In genomic region chr16:29028457-29029167, GRCh38 we compare ENCODE assay signal across 2 cellular contexts.
TF ChIP-seq lines count a peak whose summit lies in the region.

No MANE protein-coding gene starts in this region.

TF ChIP-seq in IMR-90, 13 proteins besides CTCF, POLR2A, EP300 and RAD21:
- TF ChIP-seq MXI1 (IDR thresholded peaks at IDR 0.05; ENCODE audit: borderline replicate concordance, low read depth, low read length) = no peak
- no peak for TF ChIP-seq MAFK (IDR thresholded peaks at IDR 0.05; ENCODE audit: low read depth, low read length)
- no peak for TF ChIP-seq USF2 (IDR thresholded peaks at IDR 0.05; ENCODE audit: low read depth, low read length)
- TF ChIP-seq RCOR1 (IDR thresholded peaks at IDR 0.05; ENCODE audit: insufficient replicate concordance, low read length) = no peak
- TF ChIP-seq NFE2L2 (IDR thresholded peaks at IDR 0.05; ENCODE audit: low read depth, low read length) = no peak
- no peak for TF ChIP-seq CHD1 (IDR thresholded peaks at IDR 0.05; ENCODE audit: low read depth, low read length)
- no peak for TF ChIP-seq FOS (IDR thresholded peaks at IDR 0.05; ENCODE audit: low read depth, low read length)
- no peak for TF ChIP-seq RFX5 (IDR thresholded peaks at IDR 0.05; ENCODE audit: low read depth, low read length)
- TF ChIP-seq SMC3 (IDR thresholded peaks at IDR 0.05; ENCODE audit: low read depth, low read length) = no peak
- TF ChIP-seq, protein P1, sequence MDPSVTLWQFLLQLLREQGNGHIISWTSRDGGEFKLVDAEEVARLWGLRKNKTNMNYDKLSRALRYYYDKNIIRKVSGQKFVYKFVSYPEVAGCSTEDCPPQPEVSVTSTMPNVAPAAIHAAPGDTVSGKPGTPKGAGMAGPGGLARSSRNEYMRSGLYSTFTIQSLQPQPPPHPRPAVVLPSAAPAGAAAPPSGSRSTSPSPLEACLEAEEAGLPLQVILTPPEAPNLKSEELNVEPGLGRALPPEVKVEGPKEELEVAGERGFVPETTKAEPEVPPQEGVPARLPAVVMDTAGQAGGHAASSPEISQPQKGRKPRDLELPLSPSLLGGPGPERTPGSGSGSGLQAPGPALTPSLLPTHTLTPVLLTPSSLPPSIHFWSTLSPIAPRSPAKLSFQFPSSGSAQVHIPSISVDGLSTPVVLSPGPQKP (IDR thresholded peaks at IDR 0.05; ENCODE audit: borderline replicate concordance, low read depth, low read length) = no peak
- TF ChIP-seq CEBPB (IDR thresholded peaks at IDR 0.05; ENCODE audit: low read depth, low read length) = no peak

TF ChIP-seq in K562, 482 proteins besides CTCF, POLR2A, EP300 and RAD21:
- TF ChIP-seq ZNF584 (CRISPR knock-in tag; IDR thresholded peaks at IDR 0.05; ENCODE audit: low read depth) = 0 out of 2 replicates have a peak, but pooled peaks have one; percentile 24
- 0 out of 2 replicates have a peak, but pooled peaks have one; percentile 41 for TF ChIP-seq PTBP1 (IDR thresholded peaks at IDR 0.05; ENCODE audit: low read depth, low read length)
- 0 out of 2 replicates have a peak, but pooled peaks have one; percentile 14 for TF ChIP-seq CEBPG (CRISPR knock-in tag; IDR thresholded peaks at IDR 0.05)
- no peak for TF ChIP-seq CEBPG (tag; conservative IDR thresholded peaks at IDR 0.05 in 1 of 2, IDR thresholded peaks at IDR 0.05 in 1 of 2)
- TF ChIP-seq RCOR1 (IDR thresholded peaks at IDR 0.05; ENCODE audit: borderline replicate concordance in 1 of 2, low read depth in 2 of 2, low read length in 2 of 2) = peak in 1 of 2 experiments; percentile 73; a peak in 2 of 4 replicates
- no peak for TF ChIP-seq JUNB (CRISPR knock-in tag; conservative IDR thresholded peaks at IDR 0.05)
- TF ChIP-seq KDM4B (IDR thresholded peaks at IDR 0.05; ENCODE audit: borderline replicate concordance in 2 of 2, low read depth in 1 of 2) = no peak
- TF ChIP-seq BRD4 (IDR thresholded peaks at IDR 0.05) = 0 out of 2 replicates have a peak, but pooled peaks have one; percentile 16
- TF ChIP-seq CBX3 (IDR thresholded peaks at IDR 0.05; ENCODE audit: borderline replicate concordance in 1 of 2, low read length in 2 of 2) = 0 out of 3 replicates have a peak, but pooled peaks of 1 of the 2 experiments have one; percentile 22
- TF ChIP-seq ZNF121 (CRISPR knock-in tag; conservative IDR thresholded peaks at IDR 0.05) = 0 out of 2 replicates have a peak, but pooled peaks have one; percentile 8
- TF ChIP-seq ZNF436 (CRISPR knock-in tag; IDR thresholded peaks at IDR 0.05) = peak; percentile 95
- TF ChIP-seq ZNF431 (CRISPR knock-in tag; IDR thresholded peaks at IDR 0.05) = peak; percentile 29; the same call in 1 of the 2 replicates
- peak; percentile 80 to 81 for TF ChIP-seq KDM1A (IDR thresholded peaks at IDR 0.05)
- peak; percentile 95 for TF ChIP-seq SMARCA5 (IDR thresholded peaks at IDR 0.05)
- no peak for TF ChIP-seq GABPA (tag; conservative IDR thresholded peaks at IDR 0.05; ENCODE audit: low read depth)
- TF ChIP-seq, protein P2, sequence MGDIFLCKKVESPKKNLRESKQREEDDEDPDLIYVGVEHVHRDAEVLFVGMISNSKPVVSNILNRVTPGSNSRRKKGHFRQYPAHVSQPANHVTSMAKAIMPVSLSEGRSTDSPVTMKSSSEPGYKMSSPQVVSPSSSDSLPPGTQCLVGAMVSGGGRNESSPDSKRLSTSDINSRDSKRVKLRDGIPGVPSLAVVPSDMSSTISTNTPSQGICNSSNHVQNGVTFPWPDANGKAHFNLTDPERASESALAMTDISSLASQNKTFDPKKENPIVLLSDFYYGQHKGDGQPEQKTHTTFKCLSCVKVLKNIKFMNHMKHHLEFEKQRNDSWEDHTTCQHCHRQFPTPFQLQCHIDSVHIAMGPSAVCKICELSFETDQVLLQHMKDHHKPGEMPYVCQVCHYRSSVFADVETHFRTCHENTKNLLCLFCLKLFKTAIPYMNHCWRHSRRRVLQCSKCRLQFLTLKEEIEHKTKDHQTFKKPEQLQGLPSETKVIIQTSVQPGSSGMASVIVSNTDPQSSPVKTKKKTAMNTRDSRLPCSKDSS (IDR thresholded peaks at IDR 0.05; ENCODE audit: low read depth, partially characterized antibody) = no peak
- peak; percentile 100 for TF ChIP-seq ZFP36 (IDR thresholded peaks at IDR 0.05; ENCODE audit: low read depth, low read length, partially characterized antibody)
- TF ChIP-seq ZNF785 (CRISPR knock-in tag; IDR thresholded peaks at IDR 0.05) = no peak
- no peak for TF ChIP-seq ZNF766 (CRISPR knock-in tag; conservative IDR thresholded peaks at IDR 0.05)
- peak; percentile 85 for TF ChIP-seq CHD4 (IDR thresholded peaks at IDR 0.05; ENCODE audit: insufficient read depth, insufficient replicate concordance, low read depth, low read length, poor library complexity, severe bottlenecking)
- TF ChIP-seq ZNF3 (CRISPR knock-in tag; IDR thresholded peaks at IDR 0.05) = no peak
- peak; percentile 96 for TF ChIP-seq BCOR (IDR thresholded peaks at IDR 0.05)
- no peak for TF ChIP-seq ZNF311 (CRISPR knock-in tag; IDR thresholded peaks at IDR 0.05)
- peak; percentile 94 for TF ChIP-seq RBM25 (IDR thresholded peaks at IDR 0.05; ENCODE audit: low read depth, low read length, severe bottlenecking)
- no peak for TF ChIP-seq TGIF2 (CRISPR knock-in tag; IDR thresholded peaks at IDR 0.05)
- 0 out of 2 replicates have a peak, but pooled peaks have one; percentile 25 for TF ChIP-seq ESRRA (IDR thresholded peaks at IDR 0.05; ENCODE audit: borderline replicate concordance, low read depth)
- TF ChIP-seq GTF3C2 (IDR thresholded peaks at IDR 0.05; ENCODE audit: borderline replicate concordance, extremely low read depth, insufficient read length) = peak; percentile 59
